ENCODE assay signal across 8 cellular contexts in the genomic region with DNA sequence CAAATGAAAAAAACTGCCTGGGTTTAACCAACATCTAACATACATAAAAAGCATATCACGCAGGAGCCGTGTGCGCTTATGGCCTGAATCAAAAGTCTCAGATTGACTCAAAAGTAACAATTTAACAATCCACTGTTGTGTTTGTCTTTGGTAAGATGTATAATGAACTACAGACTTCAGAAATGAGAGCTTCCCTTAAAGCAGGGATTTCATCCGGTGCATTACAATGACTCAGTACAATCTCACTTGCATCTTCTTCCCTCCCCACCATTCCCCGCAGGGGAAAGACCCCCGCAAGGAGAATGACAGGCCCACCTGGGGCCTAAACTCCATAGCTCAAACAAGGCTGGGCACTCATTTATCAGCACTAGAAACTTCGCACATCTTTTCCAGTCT. TPM values are rescaled to one million over a fixed set of nuclear protein-coding genes. Genes with fewer than 3 reads are reported as not detected.
DNase-seq lines count a peak whose midpoint lies in the region; ATAC-seq, FAIRE-seq and TF ChIP-seq lines count a peak whose summit lies in the region.

No MANE protein-coding gene starts in this region.

- peaks cover 28% of the 10 kb centered on the region for H3K4me1 ChIP-seq in keratinocyte (ENCODE audit: control insufficient read depth, extremely low read depth, insufficient read depth, low read length)

- CTCF ChIA-PET in GM10248 (lab: Yijun Ruan, JAX): interaction anchor here (1.9 kb wide), 1 partner anchor 47 kb away, joined by 5 read pairs; no protein-coding TSS in a partner anchor

- H3K27me3 Mint-ChIP-seq in IgD-negative memory B cell: no peaks in the 10 kb centered on the region
- H3K27me3 Mint-ChIP-seq in activated naive CD8-positive, alpha-beta T cell treated with anti-CD3 and anti-CD28 coated beads, Interleukin-2, amount 50 U/mL, for 24 hours: peaks cover 3% of the 10 kb centered on the region

- peak overlapping the region; percentile 75 to 93 (median 90) for H3K4me3 ChIP-seq in keratinocyte (ENCODE audit: control insufficient read depth in 2 of 3, extremely low read depth in 1 of 3, insufficient read depth in 2 of 3, low read depth in 1 of 3, low read length in 3 of 3)

- H4K20me1 ChIP-seq in keratinocyte (ENCODE audit: control insufficient read depth, extremely low read depth, insufficient read depth, low read length): peaks cover 16% of the 10 kb centered on the region

- H3K36me3 ChIP-seq in keratinocyte (ENCODE audit: control insufficient read depth in 2 of 2, extremely low read depth in 1 of 2, insufficient read depth in 2 of 2, low read length in 2 of 2): peaks cover 2 to 5% of the 10 kb centered on the region in 2 experiments

- FAIRE-seq in keratinocyte (lab: Jason Lieb, UNC): no peak

- H3K27ac Mint-ChIP-seq in IgD-negative memory B cell: peak overlapping the region; percentile 86 to 97 (median 90)
- H3K27ac Mint-ChIP-seq in activated naive CD8-positive, alpha-beta T cell treated with anti-CD3 and anti-CD28 coated beads, Interleukin-2, amount 50 U/mL, for 24 hours: peak overlapping the region; percentile 95
- H3K27ac Mint-ChIP-seq in stimulated activated effector memory CD8-positive, alpha-beta T cell treated with anti-CD3 and anti-CD28 coated beads, Interleukin-12 subunit alpha, Interleukin-12 subunit beta, amount 100 ng/mL, for 72 hours: peak overlapping the region; percentile 96

- POLR2A ChIA-PET in GM10248 (lab: Yijun Ruan, JAX): no interaction called here

- H3K27me3 ChIP-seq in keratinocyte (ENCODE audit: control insufficient read depth, extremely low read depth, insufficient read depth, low read length): no peaks in the 10 kb centered on the region

- H2AFZ ChIP-seq in keratinocyte (ENCODE audit: control insufficient read depth, low read length): no peak overlapping the region

- peaks cover 55% of the 10 kb centered on the region for H3K79me2 ChIP-seq in keratinocyte (ENCODE audit: control insufficient read depth, insufficient read depth, low read length)

- peak; percentile 40 for DNase-seq in GM10248 (ENCODE audit: extremely low spot score)
- DNase-seq in activated naive CD8-positive, alpha-beta T cell treated with anti-CD3 and anti-CD28 coated beads, Interleukin-2, amount 50 U/mL, for 24 hours: peak; percentile 27
- DNase-seq in keratinocyte (ENCODE audit: low read depth, low spot score): no peak
- DNase-seq in stimulated activated effector memory CD8-positive, alpha-beta T cell treated with anti-CD3 and anti-CD28 coated beads, Interleukin-12 subunit alpha, Interleukin-12 subunit beta, amount 100 ng/mL, for 72 hours (ENCODE audit: low spot score in 2 of 2): peak; percentile 8 to 56
- DNase-seq in NCI-H1105 (lab: John Stamatoyannopoulos, UW): no peak
- DNase-seq in COLO829 (ENCODE audit: low spot score): no peak

- H3K4me1 Mint-ChIP-seq in IgD-negative memory B cell: peaks cover 34 to 53% (median 49%) of the 10 kb centered on the region in 3 donors
- peaks cover 60% of the 10 kb centered on the region for H3K4me1 Mint-ChIP-seq in activated naive CD8-positive, alpha-beta T cell treated with anti-CD3 and anti-CD28 coated beads, Interleukin-2, amount 50 U/mL, for 24 hours
- H3K4me1 Mint-ChIP-seq in stimulated activated effector memory CD8-positive, alpha-beta T cell treated with anti-CD3 and anti-CD28 coated beads, Interleukin-12 subunit alpha, Interleukin-12 subunit beta, amount 100 ng/mL, for 72 hours: peaks cover 27% of the 10 kb centered on the region

- H3K4me3 Mint-ChIP-seq in IgD-negative memory B cell: peak overlapping the region; percentile 83 to 98 (median 94)
- peak overlapping the region; percentile 92 for H3K4me3 Mint-ChIP-seq in activated naive CD8-positive, alpha-beta T cell treated with anti-CD3 and anti-CD28 coated beads, Interleukin-2, amount 50 U/mL, for 24 hours
- H3K4me3 Mint-ChIP-seq in stimulated activated effector memory CD8-positive, alpha-beta T cell treated with anti-CD3 and anti-CD28 coated beads, Interleukin-12 subunit alpha, Interleukin-12 subunit beta, amount 100 ng/mL, for 72 hours: peak overlapping the region; percentile 88

- peak overlapping the region; percentile 77 for H3K27ac ChIP-seq in keratinocyte (ENCODE audit: control insufficient read depth, insufficient read depth, low read length)

- dilution Hi-C loops in keratinocyte (cut with MboI; ENCODE audit: extremely low pct_ligation_motif_present, low sequenced_read_pairs): no loop called here

- H3K9me1 ChIP-seq in keratinocyte (ENCODE audit: control insufficient read depth, extremely low read depth, insufficient read depth, low read length): no peaks in the 10 kb centered on the region

- TF ChIP-seq CTCF in GM10248 (IDR thresholded peaks at IDR 0.05; ENCODE audit: control extremely low read depth, extremely low read depth, low read depth, missing control alignments) (no peak), keratinocyte (optimal IDR thresholded peaks at IDR 0.05 in 1 of 3, IDR thresholded peaks at IDR 0.05 in 1 of 3, conservative IDR thresholded peaks at IDR 0.05 in 1 of 3; ENCODE audit: extremely low read depth in 1 of 3, insufficient read depth in 2 of 3, low read length in 3 of 3) (no peak)

- H3K9me3 ChIP-seq in keratinocyte (ENCODE audit: control insufficient read depth, low read depth, low read length): no peaks in the 10 kb centered on the region

- H3K4me2 ChIP-seq in keratinocyte (ENCODE audit: control insufficient read depth, extremely low read depth, insufficient read depth, low read depth, low read length): peak overlapping the region; percentile 99

- H3K9ac ChIP-seq in keratinocyte (ENCODE audit: control insufficient read depth, extremely low read depth, insufficient read depth, low read length): peak overlapping the region; percentile 90

- peak; percentile 17 for ATAC-seq in GM21526 (IDR thresholded peaks at IDR 0.05; ENCODE audit: low FRiP score, unreplicated experiment)
- peak; percentile 44 for ATAC-seq in activated naive CD8-positive, alpha-beta T cell treated with anti-CD3 and anti-CD28 coated beads, Interleukin-2, amount 50 U/mL, for 24 hours
- ATAC-seq in stimulated activated effector memory CD8-positive, alpha-beta T cell treated with anti-CD3 and anti-CD28 coated beads, Interleukin-12 subunit alpha, Interleukin-12 subunit beta, amount 100 ng/mL, for 72 hours: peak; percentile 74

- peaks cover 3% of the 10 kb centered on the region for H3K36me3 Mint-ChIP-seq in IgD-negative memory B cell
- H3K36me3 Mint-ChIP-seq in activated naive CD8-positive, alpha-beta T cell treated with anti-CD3 and anti-CD28 coated beads, Interleukin-2, amount 50 U/mL, for 24 hours (ENCODE audit: low read depth): peaks cover 28% of the 10 kb centered on the region
- peaks cover 66% of the 10 kb centered on the region for H3K36me3 Mint-ChIP-seq in stimulated activated effector memory CD8-positive, alpha-beta T cell treated with anti-CD3 and anti-CD28 coated beads, Interleukin-12 subunit alpha, Interleukin-12 subunit beta, amount 100 ng/mL, for 72 hours

- no peaks in the 10 kb centered on the region for H3K9me3 Mint-ChIP-seq in IgD-negative memory B cell
- H3K9me3 Mint-ChIP-seq in activated naive CD8-positive, alpha-beta T cell treated with anti-CD3 and anti-CD28 coated beads, Interleukin-2, amount 50 U/mL, for 24 hours: no peaks in the 10 kb centered on the region
- H3K9me3 Mint-ChIP-seq in stimulated activated effector memory CD8-positive, alpha-beta T cell treated with anti-CD3 and anti-CD28 coated beads, Interleukin-12 subunit alpha, Interleukin-12 subunit beta, amount 100 ng/mL, for 72 hours: no peaks in the 10 kb centered on the region

RNA-seq across cellular contexts. Expression of gene ZFR, which starts 1.4 kb away (rescaled TPM):
- polyA plus RNA-seq in IgD-negative memory B cell (81.7 TPM), keratinocyte (56.6 to 74.7 TPM (median 58.7 TPM) in 3 replicates)
- polyA plus RNA-seq in keratinocyte (2011; ENCODE audit: low read depth): 57.7 TPM
- polyA plus RNA-seq in keratinocyte (2011; cell fraction: cytosol; rRNA removed): 32.3 and 53.6 TPM in 2 replicates
- polyA plus RNA-seq in keratinocyte (2011; cell fraction: nucleus; rRNA removed): 50.8 and 56.9 TPM in 2 replicates
- 30.8 and 37.7 TPM in 2 replicates for polyA plus RNA-seq in keratinocyte (2012; ENCODE audit: low replicate concordance)
- polyA minus RNA-seq in keratinocyte: 116 to 202 TPM (median 154 TPM) in 3 replicates
- 45.5 TPM for polyA minus RNA-seq in keratinocyte (2011; cell fraction: cytosol; rRNA and poly(A)+ RNA removed)
- 37.4 and 63.4 TPM in 2 replicates for polyA minus RNA-seq in keratinocyte (2011; cell fraction: nucleus; rRNA and poly(A)+ RNA removed)

Comparison
In these comparisons a context has a peak if more than half of its experiments do, and no peak if none do; other contexts are left out.
1. DNase-seq: peak in GM10248 (single experiment), activated naive CD8-positive, alpha-beta T cell treated with anti-CD3 and anti-CD28 coated beads, Interleukin-2, amount 50 U/mL, for 24 hours (single experiment) and stimulated activated effector memory CD8-positive, alpha-beta T cell treated with anti-CD3 and anti-CD28 coated beads, Interleukin-12 subunit alpha, Interleukin-12 subunit beta, amount 100 ng/mL, for 72 hours (2 of 2); none in keratinocyte (single experiment), NCI-H1105 (single experiment) and COLO829 (single experiment).
2. ATAC-seq: peak in every context shown above with its lines; median percentile 74 in stimulated activated effector memory CD8-positive, alpha-beta T cell treated with anti-CD3 and anti-CD28 coated beads, Interleukin-12 subunit alpha, Interleukin-12 subunit beta, amount 100 ng/mL, for 72 hours; 44 in activated naive CD8-positive, alpha-beta T cell treated with anti-CD3 and anti-CD28 coated beads, Interleukin-2, amount 50 U/mL, for 24 hours; 17 in GM21526.
3. Peak in every context shown above with its lines, with median percentiles within 50 percentile points of each other: H3K27ac Mint-ChIP-seq and H3K4me3 Mint-ChIP-seq.